In genomic region chr6:112835078-112835477, GRCh38 we compare ENCODE assay signal across 20 cellular contexts.
"Had no signal": no experiment of that assay in that cellular context is flagged by ENCODE, and none has a peak within 500 bp of the region (broad histone marks: within the 10 kb centered on the region; RNA-seq: fewer than 3 reads in every experiment).

No MANE protein-coding gene starts in this region.

- H3K36me3 ChIP-seq: SJSA1 had no signal

- H3K4me1 ChIP-seq: SJSA1 had no signal

- H3K4me3 ChIP-seq: SJSA1, SK-N-MC had no signal

- H3K27ac ChIP-seq: SJSA1, SK-N-MC had no signal

- H3K9me3 ChIP-seq: SJSA1 had no signal

- H3K27me3 ChIP-seq: SJSA1 had no signal

- DNase-seq: KBM-7, MV-4-11, NCI-H1048, NCI-H1105, NCI-H1417, NCI-H1436 treated with DMSO at 0.1 percent for 48 hours, NCI-H1694, NCI-H187 treated with DMSO at 0.1 percent for 48 hours, NCI-H2029 treated with DMSO at 0.1 percent for 48 hours, NCI-H2171 treated with DMSO at 0.1 percent for 48 hours, NCI-H345, NCI-H510A, NCI-H524 treated with DMSO at 0.1 percent for 48 hours, NCI-H69, NCI-H774, Right ventricle myocardium superior, RPMI8226, SIG-M5 had no signal
